1 cellular context compared by ENCODE assay signal in genomic region chr5:132868754-132869153, GRCh38.
A peak's percentile ranks its signal among the peaks of the same experiment; 100 is the strongest.
TF ChIP-seq lines count a peak whose summit lies in the region.

No MANE protein-coding gene starts in this region.

TF ChIP-seq in HEK293, 187 proteins besides CTCF, POLR2A, EP300 and RAD21:
- TF ChIP-seq ZNF146 (tag by site-specific recombination; IDR thresholded peaks at IDR 0.05) (no peak), RBAK (tag by site-specific recombination; IDR thresholded peaks at IDR 0.05) (no peak), ZNF362 (tag by site-specific recombination; IDR thresholded peaks at IDR 0.05) (peak; percentile 36; the same call in 1 of the 2 replicates)
